In the genomic region with DNA sequence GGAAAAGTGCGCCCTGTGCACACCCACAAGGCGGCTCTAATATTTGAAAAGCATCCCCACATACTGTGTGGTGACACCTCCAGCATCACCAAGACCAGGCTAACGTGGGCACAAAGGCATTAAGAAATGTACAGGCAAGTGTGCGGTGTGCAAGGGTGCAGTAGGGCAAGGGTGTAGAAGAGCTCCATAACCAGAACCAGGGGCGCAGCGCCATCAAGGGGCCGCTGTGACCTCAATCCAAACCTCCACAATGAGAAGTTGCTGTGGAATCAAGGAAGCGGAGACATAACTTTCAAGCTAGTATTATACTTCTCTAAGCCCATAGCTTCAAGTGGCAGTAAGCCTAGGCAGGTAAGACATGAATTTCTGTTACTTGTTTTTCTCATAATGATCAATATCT, we compare ENCODE assay signal across 1 cellular context.
TF ChIP-seq lines count a peak whose summit lies in the region.

No MANE protein-coding gene starts in this region.

TF ChIP-seq in SK-N-SH treated with all-trans-retinoic acid at 6 μM for 48 hours, 23 proteins besides CTCF, POLR2A, EP300 and RAD21 (continued from another document):
- TF ChIP-seq, protein P1, sequence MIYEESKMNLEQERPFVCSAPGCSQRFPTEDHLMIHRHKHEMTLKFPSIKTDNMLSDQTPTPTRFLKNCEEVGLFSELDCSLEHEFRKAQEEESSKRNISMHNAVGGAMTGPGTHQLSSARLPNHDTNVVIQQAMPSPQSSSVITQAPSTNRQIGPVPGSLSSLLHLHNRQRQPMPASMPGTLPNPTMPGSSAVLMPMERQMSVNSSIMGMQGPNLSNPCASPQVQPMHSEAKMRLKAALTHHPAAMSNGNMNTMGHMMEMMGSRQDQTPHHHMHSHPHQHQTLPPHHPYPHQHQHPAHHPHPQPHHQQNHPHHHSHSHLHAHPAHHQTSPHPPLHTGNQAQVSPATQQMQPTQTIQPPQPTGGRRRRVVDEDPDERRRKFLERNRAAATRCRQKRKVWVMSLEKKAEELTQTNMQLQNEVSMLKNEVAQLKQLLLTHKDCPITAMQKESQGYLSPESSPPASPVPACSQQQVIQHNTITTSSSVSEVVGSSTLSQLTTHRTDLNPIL (CRISPR knock-in tag; IDR thresholded peaks at IDR 0.05; ENCODE audit: low read depth): no peak
- TF ChIP-seq ZNF70 (CRISPR knock-in tag; IDR thresholded peaks at IDR 0.05): no peak
